ENCODE assay signal across 10 cellular contexts in the genomic region with DNA sequence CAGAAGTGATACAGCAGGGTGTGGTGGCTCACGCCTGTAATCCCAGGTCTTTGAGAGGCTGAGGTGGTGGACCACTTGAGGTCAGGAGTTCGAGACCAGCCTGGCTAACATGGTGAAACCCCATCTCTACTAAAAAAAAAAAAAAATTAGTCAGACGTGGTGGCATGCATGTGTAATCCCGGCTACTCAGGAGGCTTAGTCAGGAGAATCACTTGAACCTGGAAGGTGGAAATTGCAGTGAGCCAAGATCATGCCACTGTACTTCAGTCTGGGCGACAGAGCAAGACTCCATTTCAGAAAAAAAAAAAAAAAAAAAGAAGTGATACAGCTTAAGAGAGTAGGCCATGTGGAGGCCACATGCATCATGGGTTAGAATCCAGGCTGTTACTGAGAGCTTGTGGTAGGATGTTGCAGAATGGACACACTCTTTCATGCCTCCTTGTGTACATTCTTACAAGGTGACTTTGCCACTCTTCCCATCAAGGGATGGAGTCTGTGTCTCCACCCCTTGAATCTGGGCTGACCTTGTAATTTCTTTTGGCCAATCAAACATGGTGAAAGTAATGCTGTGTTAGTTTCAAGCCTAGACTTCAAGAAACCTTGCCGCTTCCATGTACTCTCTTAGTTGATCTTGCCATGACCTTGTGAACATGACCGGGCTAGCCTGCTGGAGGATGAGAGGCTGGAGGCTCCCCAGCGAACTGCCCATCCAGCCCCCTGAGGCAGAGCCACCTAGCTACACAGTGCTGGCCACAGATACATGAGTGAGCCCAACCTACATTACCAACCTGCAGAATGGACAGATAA.
A peak's percentile ranks its signal among the peaks of the same experiment; 100 is the strongest.
DNase-seq lines count a peak whose midpoint lies in the region; ATAC-seq lines count a peak whose summit lies in the region.
"Had no signal": no experiment of that assay in that cellular context is flagged by ENCODE, and none has a peak within 500 bp of the region (broad histone marks: within the 10 kb centered on the region; RNA-seq: fewer than 3 reads in every experiment).

No MANE protein-coding gene starts in this region.

- DNase-seq in activated naive CD4-positive, alpha-beta T cell (lab: John Stamatoyannopoulos, UW), result no peak
- peak; percentile 36 for DNase-seq in NAMALWA (ENCODE audit: low spot score)
- no peak for DNase-seq in central memory CD8-positive, alpha-beta T cell (ENCODE audit: low spot score in 2 of 2)
- DNase-seq in GF-D8 (lab: John Stamatoyannopoulos, UW), result no peak
- no peak for DNase-seq in hippocampal formation (lab: John Stamatoyannopoulos, UW)
- DNase-seq: activated CD4-positive, CD25-positive, alpha-beta regulatory T cell treated with anti-CD3 and anti-CD28 coated beads, Interleukin-2, amount 50 U/mL, for 72 hours; foreskin melanocyte had no signal

- no peaks in the 10 kb centered on the region for H3K9me3 Mint-ChIP-seq in activated naive CD4-positive, alpha-beta T cell treated with anti-CD3 and anti-CD28 coated beads, Interleukin-2, amount 50 U/mL, for 24 hours
- H3K9me3 Mint-ChIP-seq in central memory CD8-positive, alpha-beta T cell, result no peaks in the 10 kb centered on the region
- H3K9me3 Mint-ChIP-seq in stimulated activated memory B cell treated with anti-CD40 and anti-IgM and Interleukin-4, amounts not matched to agents 10 μg/mL and 1 μg/mL and 100 μg/mL, for 72 hours, result peaks cover 6% of the 10 kb centered on the region

- H3K27ac Mint-ChIP-seq in activated naive CD4-positive, alpha-beta T cell treated with anti-CD3 and anti-CD28 coated beads, Interleukin-2, amount 50 U/mL, for 24 hours, result peak overlapping the region; percentile 85
- peak overlapping the region; percentile 68 for H3K27ac Mint-ChIP-seq in central memory CD8-positive, alpha-beta T cell (ENCODE audit: low read depth)
- peak overlapping the region; percentile 75 for H3K27ac Mint-ChIP-seq in stimulated activated memory B cell treated with anti-CD40 and anti-IgM and Interleukin-4, amounts not matched to agents 10 μg/mL and 1 μg/mL and 100 μg/mL, for 72 hours

- ATAC-seq in central memory CD8-positive, alpha-beta T cell (replicated peaks; ENCODE audit: extremely low read depth, poor library complexity, severe bottlenecking), result no peak
- no peak for ATAC-seq in stimulated activated memory B cell treated with anti-CD40 and anti-IgM and Interleukin-4, amounts not matched to agents 10 μg/mL and 1 μg/mL and 100 μg/mL, for 72 hours
- ATAC-seq in HG02884 (IDR thresholded peaks at IDR 0.05; ENCODE audit: unreplicated experiment), result no peak

- peaks cover 71% of the 10 kb centered on the region for H3K4me1 Mint-ChIP-seq in activated naive CD4-positive, alpha-beta T cell treated with anti-CD3 and anti-CD28 coated beads, Interleukin-2, amount 50 U/mL, for 24 hours
- H3K4me1 Mint-ChIP-seq in central memory CD8-positive, alpha-beta T cell, result peaks cover 48% of the 10 kb centered on the region
- peaks cover 58% of the 10 kb centered on the region for H3K4me1 Mint-ChIP-seq in stimulated activated memory B cell treated with anti-CD40 and anti-IgM and Interleukin-4, amounts not matched to agents 10 μg/mL and 1 μg/mL and 100 μg/mL, for 72 hours

- H3K36me3 Mint-ChIP-seq in activated naive CD4-positive, alpha-beta T cell treated with anti-CD3 and anti-CD28 coated beads, Interleukin-2, amount 50 U/mL, for 24 hours, result no peaks in the 10 kb centered on the region
- peaks cover 16% of the 10 kb centered on the region for H3K36me3 Mint-ChIP-seq in central memory CD8-positive, alpha-beta T cell (ENCODE audit: insufficient read depth)
- peaks cover 5% of the 10 kb centered on the region for H3K36me3 Mint-ChIP-seq in stimulated activated memory B cell treated with anti-CD40 and anti-IgM and Interleukin-4, amounts not matched to agents 10 μg/mL and 1 μg/mL and 100 μg/mL, for 72 hours

- H3K4me3 Mint-ChIP-seq in activated naive CD4-positive, alpha-beta T cell treated with anti-CD3 and anti-CD28 coated beads, Interleukin-2, amount 50 U/mL, for 24 hours, result no peak overlapping the region
- no peak overlapping the region for H3K4me3 Mint-ChIP-seq in central memory CD8-positive, alpha-beta T cell
- no peak overlapping the region for H3K4me3 Mint-ChIP-seq in stimulated activated memory B cell treated with anti-CD40 and anti-IgM and Interleukin-4, amounts not matched to agents 10 μg/mL and 1 μg/mL and 100 μg/mL, for 72 hours

- H3K27me3 Mint-ChIP-seq in activated naive CD4-positive, alpha-beta T cell treated with anti-CD3 and anti-CD28 coated beads, Interleukin-2, amount 50 U/mL, for 24 hours, result no peaks in the 10 kb centered on the region
- no peaks in the 10 kb centered on the region for H3K27me3 Mint-ChIP-seq in central memory CD8-positive, alpha-beta T cell
- no peaks in the 10 kb centered on the region for H3K27me3 Mint-ChIP-seq in stimulated activated memory B cell treated with anti-CD40 and anti-IgM and Interleukin-4, amounts not matched to agents 10 μg/mL and 1 μg/mL and 100 μg/mL, for 72 hours
